ENCODE assay signal across 8 cellular contexts in the genomic region with DNA sequence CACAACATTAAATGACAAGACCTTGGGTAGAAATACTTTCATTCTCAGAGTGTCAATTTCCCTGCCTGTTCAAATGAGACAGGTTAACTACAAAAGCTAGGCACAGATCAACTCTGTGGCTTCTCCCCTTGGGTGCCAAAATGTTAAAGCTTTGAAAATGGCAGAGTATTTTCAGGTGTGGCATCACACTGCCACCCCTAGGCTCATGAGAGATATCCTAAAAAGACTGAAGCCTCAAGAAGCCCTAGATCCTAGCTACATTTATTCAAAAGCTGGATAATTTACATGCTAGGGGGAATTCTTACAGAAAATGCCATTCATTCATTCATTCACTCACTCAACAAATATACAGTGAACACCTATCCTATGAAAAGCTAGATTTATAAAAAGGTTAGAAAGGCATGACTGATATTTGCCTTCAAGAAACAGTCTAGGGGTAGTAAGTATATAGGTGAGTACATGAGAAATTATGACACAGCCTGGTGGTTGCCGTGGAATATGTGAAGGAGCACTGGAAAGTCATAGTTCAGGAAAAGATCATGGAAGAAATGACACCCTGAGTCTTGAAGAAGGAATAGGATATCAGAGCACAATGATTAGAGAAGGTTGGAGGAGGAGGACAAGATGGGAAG. TPM values are rescaled to one million over a fixed set of nuclear protein-coding genes. Genes with fewer than 3 reads are reported as not detected.
DNase-seq lines count a peak whose midpoint lies in the region; ATAC-seq, FAIRE-seq and TF ChIP-seq lines count a peak whose summit lies in the region.

No MANE protein-coding gene starts in this region.

- CTCF ChIA-PET in CD8-positive, alpha-beta T cell (lab: Charles Lee), result interaction anchor here (0.6 to 6.0 kb wide), 31 partner anchors 10 to 1899 kb away, joined by 3 to 103 read pairs (median 5); a partner anchor contains a TSS

- H3K27ac ChIP-seq in CD8-positive, alpha-beta T cell (ENCODE audit: low read depth, low read length), result no peak overlapping the region
- H3K27ac ChIP-seq in GM23338 (ENCODE audit: low read depth), result no peak overlapping the region
- no peak overlapping the region for H3K27ac ChIP-seq in foreskin keratinocyte
- H3K27ac ChIP-seq in thyroid gland, result no peak overlapping the region
- H3K27ac ChIP-seq in upper lobe of left lung, result no peak overlapping the region

- no peaks in the 10 kb centered on the region for H3K9me3 Mint-ChIP-seq in CD8-positive, alpha-beta T cell
- no peaks in the 10 kb centered on the region for H3K9me3 Mint-ChIP-seq in GM23338

- TF ChIP-seq CTCF in CD8-positive, alpha-beta T cell (IDR thresholded peaks at IDR 0.05), result no peak
- TF ChIP-seq CTCF in GM23338 (conservative IDR thresholded peaks at IDR 0.05; ENCODE audit: low read depth in 2 of 2), result peak; percentile 66 to 75
- peak; percentile 65 for TF ChIP-seq CTCF in foreskin keratinocyte (conservative IDR thresholded peaks at IDR 0.05)
- peak in 4 of 6 experiments; percentile 47 to 67 (median 63) for TF ChIP-seq CTCF in thyroid gland (IDR thresholded peaks at IDR 0.05)
- peak in 2 of 6 experiments; percentile 32 to 35 for TF ChIP-seq CTCF in upper lobe of left lung (IDR thresholded peaks at IDR 0.05)

- H3K27ac Mint-ChIP-seq in CD8-positive, alpha-beta T cell, result peak overlapping the region; percentile 91
- H3K27ac Mint-ChIP-seq in GM23338, result no peak overlapping the region

- FAIRE-seq in RCC 7860 (lab: Jason Lieb, UNC), result no peak

- peak in 2 of 7 experiments; percentile 20 to 49 for DNase-seq in CD8-positive, alpha-beta T cell
- peak; percentile 65 for DNase-seq in GM23338 (ENCODE audit: low spot score)
- peak; percentile 76 for DNase-seq in RPMI8226
- peak in 1 of 2 donors; percentile 28 for DNase-seq in foreskin keratinocyte
- DNase-seq in thyroid gland, result peak; percentile 27 to 40
- DNase-seq in NK-92 (lab: John Stamatoyannopoulos, UW; ENCODE audit: unreplicated experiment), result no peak
- no peak for DNase-seq in upper lobe of left lung
- no peak for DNase-seq in RCC 7860 (ENCODE audit: low spot score)

- no peaks in the 10 kb centered on the region for H3K9me3 ChIP-seq in CD8-positive, alpha-beta T cell (ENCODE audit: low read length)
- H3K9me3 ChIP-seq in thyroid gland (no peaks in the 10 kb centered on the region), upper lobe of left lung (no peaks in the 10 kb centered on the region)

- peaks cover 50% of the 10 kb centered on the region for H3K4me1 ChIP-seq in CD8-positive, alpha-beta T cell (ENCODE audit: insufficient read depth, low read length)
- H3K4me1 ChIP-seq in GM23338 (ENCODE audit: insufficient read depth), result peaks cover 29% of the 10 kb centered on the region
- H3K4me1 ChIP-seq in foreskin keratinocyte, result peaks cover 10% of the 10 kb centered on the region
- peaks cover 0 to 4% of the 10 kb centered on the region in 2 donors for H3K4me1 ChIP-seq in thyroid gland
- H3K4me1 ChIP-seq in upper lobe of left lung, result peaks cover 5 to 11% (median 7%) of the 10 kb centered on the region in 4 donors

- no peak for TF ChIP-seq EP300 in upper lobe of left lung (IDR thresholded peaks at IDR 0.05)

- H3K4me1 Mint-ChIP-seq in CD8-positive, alpha-beta T cell (ENCODE audit: low read depth), result peaks cover 55% of the 10 kb centered on the region
- peaks cover 45% of the 10 kb centered on the region for H3K4me1 Mint-ChIP-seq in GM23338

- no peak overlapping the region for H2AFZ ChIP-seq in GM23338

- peak; percentile 37 for ATAC-seq in CD8-positive, alpha-beta T cell
- peak; percentile 34 for ATAC-seq in GM23338
- no peak for ATAC-seq in foreskin keratinocyte
- ATAC-seq in upper lobe of left lung (ENCODE audit: low FRiP score in 2 of 2), result no peak

- POLR2A ChIA-PET in CD8-positive, alpha-beta T cell (lab: Charles Lee), result interaction anchor here (0.6 to 2.2 kb wide), 12 partner anchors 11 to 595 kb away, joined by 3 to 12 read pairs (median 4); a partner anchor contains a TSS

- no peaks in the 10 kb centered on the region for H3K27me3 ChIP-seq in CD8-positive, alpha-beta T cell (ENCODE audit: insufficient read depth, low read length)
- H3K27me3 ChIP-seq in GM23338 (ENCODE audit: insufficient read depth) (no peaks in the 10 kb centered on the region), foreskin keratinocyte (no peaks in the 10 kb centered on the region), thyroid gland (no peaks in the 10 kb centered on the region), upper lobe of left lung (no peaks in the 10 kb centered on the region)

- H3K4me2 ChIP-seq in GM23338, result no peak overlapping the region

- no peaks in the 10 kb centered on the region for H3K27me3 Mint-ChIP-seq in CD8-positive, alpha-beta T cell (ENCODE audit: low read depth)
- H3K27me3 Mint-ChIP-seq in GM23338 (ENCODE audit: insufficient read depth, low read depth, poor library complexity), result peaks cover 2% of the 10 kb centered on the region

- H4K20me1 ChIP-seq in GM23338 (replicated peaks; ENCODE audit: insufficient read depth), result no peaks in the 10 kb centered on the region

- WGBS in thyroid gland, 2 donors, result 71 to 74% methylated on average over 1 of the region's 1 CpG
- WGBS in upper lobe of left lung, 2 donors, result 74 to 77% methylated on average over 1 of the region's 1 CpG

- no peak overlapping the region for H3K4me3 ChIP-seq in CD8-positive, alpha-beta T cell (ENCODE audit: low read depth, low read length)
- H3K4me3 ChIP-seq in GM23338 (no peak overlapping the region), thyroid gland (replicated peaks in 1 of 3) (no peak overlapping the region), upper lobe of left lung (no peak overlapping the region)

- H3K4me3 Mint-ChIP-seq in CD8-positive, alpha-beta T cell, result peak overlapping the region; percentile 48
- H3K4me3 Mint-ChIP-seq in GM23338, result no peak overlapping the region; the same call in 2 of the 3 replicates

- intact Hi-C loops in CD8-positive, alpha-beta T cell (cut with DNase I, micrococcal nuclease), result loop anchor here (1.0 to 10.0 kb wide), 10 partner anchors 27 to 750 kb away; a partner anchor contains a TSS
- intact Hi-C loops in thyroid gland (cut with DNase I), result loop anchor here (5.0 to 10.0 kb wide), 4 partner anchors 90 to 588 kb away; a partner anchor contains a TSS

- no peaks in the 10 kb centered on the region for H3K36me3 ChIP-seq in CD8-positive, alpha-beta T cell (ENCODE audit: insufficient read depth, low read length)
- H3K36me3 ChIP-seq in GM23338 (ENCODE audit: insufficient read depth) (no peaks in the 10 kb centered on the region), thyroid gland (no peaks in the 10 kb centered on the region), upper lobe of left lung (no peaks in the 10 kb centered on the region)

- H3K9me2 ChIP-seq in GM23338 (ENCODE audit: insufficient read depth), result peaks cover 8% of the 10 kb centered on the region; the same call in 1 of the 2 replicates

- TF ChIP-seq POLR2A in thyroid gland (IDR thresholded peaks at IDR 0.05) (no peak), upper lobe of left lung (IDR thresholded peaks at IDR 0.05) (no peak)

- no peaks in the 10 kb centered on the region for H3K36me3 Mint-ChIP-seq in CD8-positive, alpha-beta T cell
- no peaks in the 10 kb centered on the region for H3K36me3 Mint-ChIP-seq in GM23338 (ENCODE audit: low read depth)

- H3K79me2 ChIP-seq in GM23338 (replicated peaks; ENCODE audit: insufficient read depth), result no peaks in the 10 kb centered on the region

- no peaks in the 10 kb centered on the region for H3F3A ChIP-seq in GM23338 (replicated peaks; ENCODE audit: low read depth)

TF ChIP-seq in GM23338, 12 proteins besides CTCF, POLR2A, EP300 and RAD21 (continues in another document):
- TF ChIP-seq, protein P1, sequence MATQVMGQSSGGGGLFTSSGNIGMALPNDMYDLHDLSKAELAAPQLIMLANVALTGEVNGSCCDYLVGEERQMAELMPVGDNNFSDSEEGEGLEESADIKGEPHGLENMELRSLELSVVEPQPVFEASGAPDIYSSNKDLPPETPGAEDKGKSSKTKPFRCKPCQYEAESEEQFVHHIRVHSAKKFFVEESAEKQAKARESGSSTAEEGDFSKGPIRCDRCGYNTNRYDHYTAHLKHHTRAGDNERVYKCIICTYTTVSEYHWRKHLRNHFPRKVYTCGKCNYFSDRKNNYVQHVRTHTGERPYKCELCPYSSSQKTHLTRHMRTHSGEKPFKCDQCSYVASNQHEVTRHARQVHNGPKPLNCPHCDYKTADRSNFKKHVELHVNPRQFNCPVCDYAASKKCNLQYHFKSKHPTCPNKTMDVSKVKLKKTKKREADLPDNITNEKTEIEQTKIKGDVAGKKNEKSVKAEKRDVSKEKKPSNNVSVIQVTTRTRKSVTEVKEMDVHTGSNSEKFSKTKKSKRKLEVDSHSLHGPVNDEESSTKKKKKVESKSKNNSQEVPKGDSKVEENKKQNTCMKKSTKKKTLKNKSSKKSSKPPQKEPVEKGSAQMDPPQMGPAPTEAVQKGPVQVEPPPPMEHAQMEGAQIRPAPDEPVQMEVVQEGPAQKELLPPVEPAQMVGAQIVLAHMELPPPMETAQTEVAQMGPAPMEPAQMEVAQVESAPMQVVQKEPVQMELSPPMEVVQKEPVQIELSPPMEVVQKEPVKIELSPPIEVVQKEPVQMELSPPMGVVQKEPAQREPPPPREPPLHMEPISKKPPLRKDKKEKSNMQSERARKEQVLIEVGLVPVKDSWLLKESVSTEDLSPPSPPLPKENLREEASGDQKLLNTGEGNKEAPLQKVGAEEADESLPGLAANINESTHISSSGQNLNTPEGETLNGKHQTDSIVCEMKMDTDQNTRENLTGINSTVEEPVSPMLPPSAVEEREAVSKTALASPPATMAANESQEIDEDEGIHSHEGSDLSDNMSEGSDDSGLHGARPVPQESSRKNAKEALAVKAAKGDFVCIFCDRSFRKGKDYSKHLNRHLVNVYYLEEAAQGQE (IDR thresholded peaks at IDR 0.05; ENCODE audit: unreplicated experiment), result no peak
- TF ChIP-seq POLR2AphosphoS5 (IDR thresholded peaks at IDR 0.05; ENCODE audit: low read depth), result no peak
- TF ChIP-seq NANOG (IDR thresholded peaks at IDR 0.05; ENCODE audit: borderline replicate concordance), result no peak

RNA-seq across cellular contexts. Expression of a gene that starts 15.9 kb away (rescaled TPM):
- total RNA-seq in CD8-positive, alpha-beta T cell, result 10 to 100 TPM; 26.7 to 29.7 TPM
- total RNA-seq in GM23338 (2014; rRNA removed; shearing (Covaris generic)), result 25.9 and 37.5 TPM in 2 replicates
- 49.4 and 50.8 TPM in 2 replicates for polyA plus RNA-seq in GM23338 (2016; fragmentation: Nextera tagmentation; extraction: Ambion mirVana)
- 24.4 and 27.1 TPM in 2 replicates for total RNA-seq in foreskin keratinocyte
- polyA plus RNA-seq in foreskin keratinocyte, result 34.6 and 40.7 TPM in 2 replicates
- 10 to 100 TPM; 44.9 to 73.6 (median 60.2) TPM for total RNA-seq in thyroid gland
- 10 to 100 TPM; 16.8 to 68.6 (median 42.4) TPM for total RNA-seq in upper lobe of left lung

Comparison
In these comparisons a context has a peak if more than half of its experiments do, and no peak if none do; other contexts are left out.
1. ATAC-seq: peak in CD8-positive, alpha-beta T cell (single experiment) and GM23338 (single experiment); none in foreskin keratinocyte (single experiment) and upper lobe of left lung (0 of 2).
2. DNase-seq: peak in GM23338 (single experiment), RPMI8226 (single experiment) and thyroid gland (2 of 2); none in NK-92 (single experiment), upper lobe of left lung (0 of 2) and RCC 7860 (single experiment).